ENCODE assay signal across 33 cellular contexts in genomic region chr9:136187197-136187596, GRCh38. TPM values are rescaled to one million over a fixed set of nuclear protein-coding genes. Genes with fewer than 3 reads are reported as not detected.
"Had no signal": no experiment of that assay in that cellular context is flagged by ENCODE, and none has a peak within 500 bp of the region (broad histone marks: within the 10 kb centered on the region; RNA-seq: fewer than 3 reads in every experiment).

No MANE protein-coding gene starts in this region.

- H3K36me3 Mint-ChIP-seq: naive thymus-derived CD8-positive, alpha-beta T cell; stimulated activated memory B cell treated with anti-CD40 and anti-IgM and Interleukin-4, amounts not matched to agents 10 μg/mL and 1 μg/mL and 100 μg/mL, for 72 hours; type B pancreatic cell had no signal

- H3K9me3 Mint-ChIP-seq: naive thymus-derived CD8-positive, alpha-beta T cell; nephron; neural crest cell; stimulated activated memory B cell treated with anti-CD40 and anti-IgM and Interleukin-4, amounts not matched to agents 10 μg/mL and 1 μg/mL and 100 μg/mL, for 72 hours; stimulated activated naive CD8-positive, alpha-beta T cell treated with anti-CD3 and anti-CD28 coated beads, Interleukin-15, amount 100 ng/mL, for 72 hours; type B pancreatic cell had no signal

- H3K4me1 ChIP-seq: left lung, lower lobe of right lung, right lobe of liver, uterus had no signal

- H3K27ac ChIP-seq: hepatocyte, left lung, lower lobe of right lung, ovary, right lobe of liver, tibial nerve, uterus had no signal

- H3K4me3 ChIP-seq: hepatocyte, left lung, lower lobe of right lung, ovary, right lobe of liver, smooth muscle cell, tibial nerve, uterus had no signal

- H3K79me2 ChIP-seq: hepatocyte had no signal

- H3K36me3 ChIP-seq: left lung, lower lobe of right lung, ovary, right lobe of liver, tibial nerve, uterus had no signal

- H2AFZ ChIP-seq: hepatocyte had no signal

- H3K27ac Mint-ChIP-seq: naive thymus-derived CD8-positive, alpha-beta T cell; nephron; progenitor cell of endocrine pancreas; stimulated activated memory B cell treated with anti-CD40 and anti-IgM and Interleukin-4, amounts not matched to agents 10 μg/mL and 1 μg/mL and 100 μg/mL, for 72 hours; stimulated activated naive CD8-positive, alpha-beta T cell treated with anti-CD3 and anti-CD28 coated beads, Interleukin-15, amount 100 ng/mL, for 72 hours; type B pancreatic cell had no signal

- H3K4me2 ChIP-seq: hepatocyte, smooth muscle cell had no signal

- H3K27me3 ChIP-seq: ovary had no signal

- H3K9me3 ChIP-seq: left lung, lower lobe of right lung, ovary, right lobe of liver, tibial nerve, uterus had no signal

- H3K4me3 Mint-ChIP-seq: naive thymus-derived CD8-positive, alpha-beta T cell; nephron; neural crest cell; stimulated activated memory B cell treated with anti-CD40 and anti-IgM and Interleukin-4, amounts not matched to agents 10 μg/mL and 1 μg/mL and 100 μg/mL, for 72 hours; stimulated activated naive CD8-positive, alpha-beta T cell treated with anti-CD3 and anti-CD28 coated beads, Interleukin-15, amount 100 ng/mL, for 72 hours; type B pancreatic cell had no signal

- DNase-seq: islet precursor cell; left cardiac atrium; lower lobe of right lung; mammary epithelial cell; mesenchymal stem cell; naive thymus-derived CD8-positive, alpha-beta T cell; ovary; right lobe of liver; stimulated activated CD4-positive, alpha-beta T cell treated with anti-CD3 and anti-CD28 coated beads, Interleukin-1b, Interleukin-23, amount 100 ng/mL, for 48 hours; stimulated activated CD4-positive, alpha-beta T cell treated with anti-CD3 and anti-CD28 coated beads, Interleukin-2, amount 100 ng/mL, for 48 hours; stimulated activated CD4-positive, alpha-beta T cell treated with anti-CD3 and anti-CD28 coated beads, Interleukin-4, amount 100 ng/mL, for 4 hours; stimulated activated CD8-positive, alpha-beta memory T cell treated with anti-CD3 and anti-CD28 coated beads, Interleukin-4, amount 100 ng/mL, for 48 hours; stimulated activated naive CD4-positive, alpha-beta T cell treated with Interleukin-2 at 50 U/mL for 16 hours; stimulated activated naive CD8-positive, alpha-beta T cell treated with anti-CD3 and anti-CD28 coated beads, Interleukin-15, amount 100 ng/mL, for 72 hours; substantia nigra; uterus had no signal

- ATAC-seq: left cardiac atrium; left lung; lower lobe of right lung; naive thymus-derived CD8-positive, alpha-beta T cell; stimulated activated memory B cell treated with anti-CD40 and anti-IgM and Interleukin-4, amounts not matched to agents 10 μg/mL and 1 μg/mL and 100 μg/mL, for 72 hours; stimulated activated naive CD8-positive, alpha-beta T cell treated with anti-CD3 and anti-CD28 coated beads, Interleukin-15, amount 100 ng/mL, for 72 hours had no signal

- H3K4me1 Mint-ChIP-seq: naive thymus-derived CD8-positive, alpha-beta T cell had no signal

RNA-seq across cellular contexts. Expression of gene LHX3, which starts 17.7 kb away (rescaled TPM):
- total RNA-seq: hepatocyte; kidney epithelial cell; left cardiac atrium; left lung; liver; lower lobe of right lung; mammary epithelial cell; mucosa of gallbladder; naive thymus-derived CD8-positive, alpha-beta T cell; omental fat pad; ovary; progenitor cell of endocrine pancreas; pulmonary artery endothelial cell; renal cortical epithelial cell; right lobe of liver; skeletal muscle tissue; smooth muscle cell; tibial nerve; ureter; uterus had no signal
- polyA plus RNA-seq: hepatocyte; liver; mammary epithelial cell; naive thymus-derived CD8-positive, alpha-beta T cell; ovary; smooth muscle cell had no signal
